Comparison of ENCODE assay signal across 8 cellular contexts in the genomic region with DNA sequence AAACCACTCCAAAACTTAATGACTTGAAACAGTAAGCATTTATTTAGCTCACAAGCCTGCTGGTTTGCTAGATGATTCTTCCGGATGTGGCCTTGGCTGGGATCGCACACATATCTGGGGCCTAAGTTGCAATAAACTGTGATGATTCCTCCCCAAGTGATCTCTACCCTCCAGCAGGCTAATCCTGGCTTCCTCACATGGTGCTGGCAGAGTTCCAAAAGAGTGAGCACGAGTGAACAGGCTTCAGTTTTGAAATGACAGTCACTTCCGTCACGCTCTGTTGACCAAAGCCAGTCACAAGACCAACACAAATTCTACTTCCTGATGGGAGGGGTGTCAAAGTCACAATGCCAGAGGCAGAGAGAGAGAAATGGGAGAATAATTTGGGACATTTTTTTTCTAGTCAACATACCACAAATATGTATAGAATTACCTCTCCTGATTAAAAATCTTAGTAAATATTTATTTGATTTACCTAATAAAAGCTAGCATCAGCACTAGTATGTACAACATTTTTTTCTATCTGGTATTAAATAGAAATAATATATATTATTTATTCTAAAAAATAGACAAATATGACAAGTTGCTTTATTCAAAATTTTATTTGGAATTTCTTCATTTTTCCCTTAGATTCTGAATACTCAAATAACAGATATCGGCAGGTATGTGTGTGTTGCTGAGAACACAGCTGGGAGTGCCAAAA.
A peak's percentile ranks its signal among the peaks of the same experiment; 100 is the strongest.
DNase-seq lines count a peak whose midpoint lies in the region; ATAC-seq and TF ChIP-seq lines count a peak whose summit lies in the region.

No MANE protein-coding gene starts in this region.

- H3K4me1 ChIP-seq in osteoblast (ENCODE audit: insufficient read depth, low read length) = no peaks in the 10 kb centered on the region

- TF ChIP-seq CTCF in fibroblast of pulmonary artery (IDR thresholded peaks at IDR 0.05; ENCODE audit: low read length, missing control alignments) = no peak
- no peak for TF ChIP-seq CTCF in osteoblast (IDR thresholded peaks at IDR 0.05; ENCODE audit: extremely low read depth, low read depth, low read length)

- no peaks in the 10 kb centered on the region for H3K9me3 ChIP-seq in osteoblast (ENCODE audit: low read depth, low read length)

- DNase-seq in AML-193 (lab: John Stamatoyannopoulos, UW) (peak; percentile 83 to 88), NCI-H1417 (lab: John Stamatoyannopoulos, UW) (peak; percentile 90 to 100 (median 98)), fibroblast of pulmonary artery (ENCODE audit: low read depth) (peak; percentile 91), osteoblast (ENCODE audit: insufficient read length, low spot score, missing footprints) (peak; percentile 22), activated gamma-delta T cell treated with Interleukin-2 at 50 U/mL for 16 hours (no peak)

- no peak overlapping the region for H2AFZ ChIP-seq in osteoblast (ENCODE audit: low read length)

- no peak overlapping the region for H3K4me2 ChIP-seq in osteoblast (ENCODE audit: insufficient read depth, low read length)

- H3K36me3 ChIP-seq in osteoblast (ENCODE audit: insufficient read depth, low read length) = no peaks in the 10 kb centered on the region

- H3K27me3 ChIP-seq in osteoblast (ENCODE audit: insufficient read depth, low read length) = no peaks in the 10 kb centered on the region

- H3K4me3 ChIP-seq in fibroblast of pulmonary artery (replicated peaks; ENCODE audit: low read depth, low read length) (no peak overlapping the region), osteoblast (ENCODE audit: insufficient read depth, low read length) (no peak overlapping the region)

- H3K79me2 ChIP-seq in osteoblast (ENCODE audit: insufficient read depth, low read length) = no peaks in the 10 kb centered on the region

- no peak overlapping the region for H3K27ac ChIP-seq in osteoblast (ENCODE audit: low read depth, low read length)

- ATAC-seq in GM18861 (IDR thresholded peaks at IDR 0.05; ENCODE audit: unreplicated experiment) (peak; percentile 45), HG02970 (IDR thresholded peaks at IDR 0.05; ENCODE audit: low FRiP score, unreplicated experiment) (peak; percentile 68), SK-N-SH treated with all-trans-retinoic acid at 6 μM for 48 hours (peak; percentile 45; the same call in 2 of the 3 replicates)

- H4K20me1 ChIP-seq in osteoblast (ENCODE audit: insufficient read depth, low read length) = no peaks in the 10 kb centered on the region

TF ChIP-seq in SK-N-SH treated with all-trans-retinoic acid at 6 μM for 48 hours, 23 proteins besides CTCF, POLR2A, EP300 and RAD21:
- TF ChIP-seq ZNF8 (CRISPR knock-in tag; IDR thresholded peaks at IDR 0.05) (no peak), OSR1 (CRISPR knock-in tag; IDR thresholded peaks at IDR 0.05) (no peak), CSRNP3 (CRISPR knock-in tag; IDR thresholded peaks at IDR 0.05) (no peak), ZFP30 (CRISPR knock-in tag; IDR thresholded peaks at IDR 0.05) (no peak), ZNF70 (CRISPR knock-in tag; IDR thresholded peaks at IDR 0.05) (no peak), PPARA (CRISPR knock-in tag; IDR thresholded peaks at IDR 0.05; ENCODE audit: borderline replicate concordance) (no peak), ESRRG (CRISPR knock-in tag; IDR thresholded peaks at IDR 0.05) (no peak), ARNTL (CRISPR knock-in tag; IDR thresholded peaks at IDR 0.05; ENCODE audit: borderline replicate concordance, low read depth) (no peak), ZFP3 (CRISPR knock-in tag; IDR thresholded peaks at IDR 0.05) (no peak), BACH2 (CRISPR knock-in tag; IDR thresholded peaks at IDR 0.05; ENCODE audit: borderline replicate concordance) (no peak), PATZ1 (CRISPR knock-in tag; IDR thresholded peaks at IDR 0.05; ENCODE audit: borderline replicate concordance) (no peak), ZNF565 (CRISPR knock-in tag; conservative IDR thresholded peaks at IDR 0.05; ENCODE audit: low read depth) (no peak), SNAI2 (CRISPR knock-in tag; IDR thresholded peaks at IDR 0.05) (no peak), CREB5 (CRISPR knock-in tag; IDR thresholded peaks at IDR 0.05; ENCODE audit: low read depth) (no peak), ZC3H10 (CRISPR knock-in tag; IDR thresholded peaks at IDR 0.05) (no peak), POU6F1 (CRISPR knock-in tag; IDR thresholded peaks at IDR 0.05; ENCODE audit: borderline replicate concordance, low read depth) (no peak)
- TF ChIP-seq, protein P1, sequence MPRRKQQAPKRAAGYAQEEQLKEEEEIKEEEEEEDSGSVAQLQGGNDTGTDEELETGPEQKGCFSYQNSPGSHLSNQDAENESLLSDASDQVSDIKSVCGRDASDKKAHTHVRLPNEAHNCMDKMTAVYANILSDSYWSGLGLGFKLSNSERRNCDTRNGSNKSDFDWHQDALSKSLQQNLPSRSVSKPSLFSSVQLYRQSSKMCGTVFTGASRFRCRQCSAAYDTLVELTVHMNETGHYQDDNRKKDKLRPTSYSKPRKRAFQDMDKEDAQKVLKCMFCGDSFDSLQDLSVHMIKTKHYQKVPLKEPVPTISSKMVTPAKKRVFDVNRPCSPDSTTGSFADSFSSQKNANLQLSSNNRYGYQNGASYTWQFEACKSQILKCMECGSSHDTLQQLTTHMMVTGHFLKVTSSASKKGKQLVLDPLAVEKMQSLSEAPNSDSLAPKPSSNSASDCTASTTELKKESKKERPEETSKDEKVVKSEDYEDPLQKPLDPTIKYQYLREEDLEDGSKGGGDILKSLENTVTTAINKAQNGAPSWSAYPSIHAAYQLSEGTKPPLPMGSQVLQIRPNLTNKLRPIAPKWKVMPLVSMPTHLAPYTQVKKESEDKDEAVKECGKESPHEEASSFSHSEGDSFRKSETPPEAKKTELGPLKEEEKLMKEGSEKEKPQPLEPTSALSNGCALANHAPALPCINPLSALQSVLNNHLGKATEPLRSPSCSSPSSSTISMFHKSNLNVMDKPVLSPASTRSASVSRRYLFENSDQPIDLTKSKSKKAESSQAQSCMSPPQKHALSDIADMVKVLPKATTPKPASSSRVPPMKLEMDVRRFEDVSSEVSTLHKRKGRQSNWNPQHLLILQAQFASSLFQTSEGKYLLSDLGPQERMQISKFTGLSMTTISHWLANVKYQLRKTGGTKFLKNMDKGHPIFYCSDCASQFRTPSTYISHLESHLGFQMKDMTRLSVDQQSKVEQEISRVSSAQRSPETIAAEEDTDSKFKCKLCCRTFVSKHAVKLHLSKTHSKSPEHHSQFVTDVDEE (CRISPR knock-in tag; IDR thresholded peaks at IDR 0.05) = no peak
